ENCODE assay signal across 23 cellular contexts in the genomic region with DNA sequence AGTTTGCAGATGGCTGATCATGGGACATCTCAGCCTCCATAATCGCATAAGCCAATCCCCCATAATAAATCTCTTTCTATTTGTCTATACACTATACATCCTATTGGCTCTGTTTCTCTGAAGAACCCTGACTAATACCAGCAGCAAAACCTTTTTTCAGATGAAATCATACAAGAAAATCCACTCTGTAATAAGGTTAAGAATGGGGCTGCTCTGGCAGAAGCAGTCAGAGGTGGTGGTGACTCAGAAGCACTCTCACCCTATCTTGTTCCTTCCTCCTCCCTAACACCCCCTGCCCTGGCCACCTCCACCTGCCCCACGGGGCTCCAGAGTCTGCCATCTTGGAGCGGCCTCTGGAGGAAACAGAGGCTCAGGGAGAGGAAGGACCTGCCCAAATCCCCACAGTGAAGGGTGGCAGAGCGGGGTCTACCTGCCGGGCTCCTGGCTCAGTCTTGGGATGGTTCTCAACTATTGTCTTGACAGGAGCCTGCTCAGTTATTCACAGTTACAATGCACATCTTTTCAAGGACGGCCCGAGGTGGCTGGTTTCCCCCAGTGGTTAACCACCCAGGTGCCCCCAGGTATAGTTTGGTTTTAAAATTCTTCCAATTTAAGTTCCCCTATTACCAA.
"Had no signal": no experiment of that assay in that cellular context is flagged by ENCODE, and none has a peak within 500 bp of the region (broad histone marks: within the 10 kb centered on the region; RNA-seq: fewer than 3 reads in every experiment).

No MANE protein-coding gene starts in this region.

- DNase-seq: activated B cell treated with CpG ODN at 0.5 μM for 24 hours; activated CD4-positive, alpha-beta memory T cell treated with anti-CD3 and anti-CD28 coated beads, Interleukin-2, amount 10 ng/mL, durations not matched to agents 7 days and 5 days; activated CD4-positive, alpha-beta T cell treated with anti-CD3 and anti-CD28 coated beads for 1 hour; activated CD4-positive, alpha-beta T cell treated with anti-CD3 and anti-CD28 coated beads, Interleukin-2, amount 50 U/mL, for 1 hour; activated CD8-positive, alpha-beta memory T cell treated with anti-CD3 and anti-CD28 coated beads, Interleukin-2, amount 50 U/mL, for 48 hours; activated gamma-delta T cell treated with Interleukin-2 at 50 U/mL for 16 hours; activated naive CD4-positive, alpha-beta T cell treated with anti-CD3 and anti-CD28 coated beads, Interleukin-2, amount 10 ng/mL, durations not matched to agents 7 days and 5 days; activated naive CD8-positive, alpha-beta T cell treated with anti-CD3 and anti-CD28 coated beads for 36 hours; activated T-cell treated with anti-CD3 and anti-CD28 coated beads, Interleukin-2, amount 50 U/mL, for 48 hours; cerebellar nuclear complex; Kasumi-1; KBM-7; NCI-H1048; NCI-H146; NCI-H187 treated with DMSO at 0.1 percent for 48 hours; NCI-H2081 treated with DMSO at 0.1 percent for 48 hours; NCI-H446; NCI-H524; PC-3; SHP77; T-helper 17 cell; T-helper 9 cell had no signal

- ATAC-seq: PC-3, T-helper 17 cell had no signal

- H3K36me3 Mint-ChIP-seq: activated naive CD8-positive, alpha-beta T cell treated with anti-CD3 and anti-CD28 coated beads for 36 hours had no signal

- H3K27ac Mint-ChIP-seq: activated B cell treated with CpG ODN at 0.5 μM for 24 hours; activated CD4-positive, alpha-beta memory T cell treated with anti-CD3 and anti-CD28 coated beads, Interleukin-2, amount 10 ng/mL, durations not matched to agents 7 days and 5 days; activated naive CD4-positive, alpha-beta T cell treated with anti-CD3 and anti-CD28 coated beads, Interleukin-2, amount 10 ng/mL, durations not matched to agents 7 days and 5 days; activated naive CD8-positive, alpha-beta T cell treated with anti-CD3 and anti-CD28 coated beads for 36 hours; activated T-helper 2 cell treated with anti-CD3 and anti-CD28 coated beads, Interferon-gamma antibody, Interleukin-2, Interleukin-4, amounts not matched to agents 10 μg/mL and 5 μg/mL and 100 μg/mL, durations not matched to agents 14 hours and 24 hours and 36 hours; T-helper 17 cell had no signal

- H3K4me3 Mint-ChIP-seq: activated B cell treated with CpG ODN at 0.5 μM for 24 hours; activated CD4-positive, alpha-beta memory T cell treated with anti-CD3 and anti-CD28 coated beads, Interleukin-2, amount 10 ng/mL, durations not matched to agents 7 days and 5 days; activated naive CD4-positive, alpha-beta T cell treated with anti-CD3 and anti-CD28 coated beads, Interleukin-2, amount 10 ng/mL, durations not matched to agents 7 days and 5 days; activated naive CD8-positive, alpha-beta T cell treated with anti-CD3 and anti-CD28 coated beads for 36 hours; T-helper 17 cell had no signal

- H3K4me1 Mint-ChIP-seq: activated B cell treated with CpG ODN at 0.5 μM for 24 hours; activated CD4-positive, alpha-beta memory T cell treated with anti-CD3 and anti-CD28 coated beads, Interleukin-2, amount 10 ng/mL, durations not matched to agents 7 days and 5 days; activated naive CD4-positive, alpha-beta T cell treated with anti-CD3 and anti-CD28 coated beads, Interleukin-2, amount 10 ng/mL, durations not matched to agents 7 days and 5 days; activated naive CD8-positive, alpha-beta T cell treated with anti-CD3 and anti-CD28 coated beads for 36 hours had no signal

- H3K9me3 Mint-ChIP-seq: activated T-helper 2 cell treated with anti-CD3 and anti-CD28 coated beads, Interferon-gamma antibody, Interleukin-2, Interleukin-4, amounts not matched to agents 10 μg/mL and 5 μg/mL and 100 μg/mL, durations not matched to agents 14 hours and 24 hours and 36 hours had no signal
